1 cellular context compared by ENCODE assay signal in the genomic region with DNA sequence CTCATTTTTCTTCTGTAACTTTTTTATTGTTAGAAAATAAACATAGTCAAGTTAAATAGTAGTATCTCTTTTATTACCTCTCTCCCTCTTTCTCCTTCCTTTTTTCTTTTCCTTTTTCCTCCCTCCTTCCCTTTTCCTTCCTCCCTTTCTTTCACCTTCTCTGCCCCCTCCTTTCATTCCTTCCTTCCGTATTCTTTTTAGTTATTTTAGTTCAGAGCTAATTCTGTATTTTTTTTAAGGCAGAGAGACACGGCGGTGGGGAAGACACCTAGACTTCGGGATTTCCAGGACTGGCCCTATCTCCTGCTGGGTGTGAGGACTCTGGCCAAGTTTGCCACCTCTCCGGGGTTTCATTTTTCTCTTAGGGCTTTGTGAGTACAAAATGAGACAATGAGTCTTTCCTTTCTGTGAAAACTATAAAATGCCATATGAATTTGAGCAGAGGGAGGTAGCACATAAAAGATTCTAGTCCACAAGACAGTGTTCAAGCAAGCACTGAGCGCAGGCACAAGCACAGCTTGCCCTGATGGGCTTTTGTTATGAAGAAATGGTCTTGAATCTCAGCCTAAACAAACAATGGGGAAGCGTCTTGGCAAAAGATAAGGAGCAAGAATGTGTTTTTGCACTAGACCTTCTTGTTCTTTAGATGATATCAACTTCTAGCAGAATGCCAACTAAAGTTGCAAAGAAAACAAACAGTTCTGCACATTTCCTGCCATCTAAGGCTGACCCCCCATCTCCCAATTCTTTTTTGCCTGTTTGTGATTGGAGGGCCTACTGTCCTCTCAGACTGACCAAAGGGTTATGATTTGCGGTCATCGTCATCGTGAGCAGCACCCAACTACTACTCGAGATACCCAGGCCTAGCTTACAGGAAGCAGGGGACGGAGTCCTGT.
TF ChIP-seq lines count a peak whose summit lies in the region.

No MANE protein-coding gene starts in this region.

TF ChIP-seq in SK-N-SH, 30 proteins besides CTCF, POLR2A, EP300 and RAD21 (continued from another document):
- TF ChIP-seq, protein P1, sequence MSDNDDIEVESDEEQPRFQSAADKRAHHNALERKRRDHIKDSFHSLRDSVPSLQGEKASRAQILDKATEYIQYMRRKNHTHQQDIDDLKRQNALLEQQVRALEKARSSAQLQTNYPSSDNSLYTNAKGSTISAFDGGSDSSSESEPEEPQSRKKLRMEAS (IDR thresholded peaks at IDR 0.05; ENCODE audit: low read depth): no peak
- TF ChIP-seq FOSL2 (IDR thresholded peaks at IDR 0.05; ENCODE audit: borderline replicate concordance, low read depth): no peak
- no peak for TF ChIP-seq CHD2 (IDR thresholded peaks at IDR 0.05; ENCODE audit: low read length, partially characterized antibody)
- no peak for TF ChIP-seq JUND (IDR thresholded peaks at IDR 0.05)
- TF ChIP-seq GATA2 (CRISPR knock-in tag; IDR thresholded peaks at IDR 0.05): no peak
- TF ChIP-seq, protein P2, sequence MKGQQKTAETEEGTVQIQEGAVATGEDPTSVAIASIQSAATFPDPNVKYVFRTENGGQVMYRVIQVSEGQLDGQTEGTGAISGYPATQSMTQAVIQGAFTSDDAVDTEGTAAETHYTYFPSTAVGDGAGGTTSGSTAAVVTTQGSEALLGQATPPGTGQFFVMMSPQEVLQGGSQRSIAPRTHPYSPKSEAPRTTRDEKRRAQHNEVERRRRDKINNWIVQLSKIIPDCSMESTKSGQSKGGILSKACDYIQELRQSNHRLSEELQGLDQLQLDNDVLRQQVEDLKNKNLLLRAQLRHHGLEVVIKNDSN (IDR thresholded peaks at IDR 0.05; ENCODE audit: borderline replicate concordance, low read depth): no peak
- TF ChIP-seq TCF12 (IDR thresholded peaks at IDR 0.05): no peak
- TF ChIP-seq FOXJ3 (CRISPR knock-in tag; IDR thresholded peaks at IDR 0.05): no peak
- TF ChIP-seq RCOR1 (IDR thresholded peaks at IDR 0.05; ENCODE audit: low read length): no peak
- TF ChIP-seq FOXM1 (IDR thresholded peaks at IDR 0.05; ENCODE audit: low read depth): no peak
